In genomic region chr4:134622194-134622593, GRCh38 we compare ENCODE assay signal across 26 cellular contexts.
DNase-seq lines count a peak whose midpoint lies in the region; ATAC-seq and TF ChIP-seq lines count a peak whose summit lies in the region.
"Had no signal": no experiment of that assay in that cellular context is flagged by ENCODE, and none has a peak within 500 bp of the region (broad histone marks: within the 10 kb centered on the region; RNA-seq: fewer than 3 reads in every experiment).

No MANE protein-coding gene starts in this region.

- H3K9me3 ChIP-seq in OCI-LY1 (ENCODE audit: low read length) (no peaks in the 10 kb centered on the region), tibial artery (no peaks in the 10 kb centered on the region), upper lobe of right lung (no peaks in the 10 kb centered on the region)
- H3K9me3 ChIP-seq: lower lobe of right lung, SK-N-SH had no signal

- H3K27me3 ChIP-seq in OCI-LY1 (ENCODE audit: insufficient read depth, low read length) (no peaks in the 10 kb centered on the region), tibial artery (no peaks in the 10 kb centered on the region), upper lobe of right lung (no peaks in the 10 kb centered on the region)
- H3K27me3 ChIP-seq: brain microvascular endothelial cell had no signal

- H3K27me3 Mint-ChIP-seq in nephron progenitor cell (ENCODE audit: low read depth, poor library complexity), result no peaks in the 10 kb centered on the region
- H3K27me3 Mint-ChIP-seq: activated T-cell treated with anti-CD3 and anti-CD28 coated beads, Interleukin-2, amount 50 U/mL, for 24 hours; effector memory CD8-positive, alpha-beta T cell; T-helper 17 cell; type B pancreatic cell had no signal

- no peaks in the 10 kb centered on the region for H3K36me3 Mint-ChIP-seq in nephron progenitor cell (ENCODE audit: low read depth)
- H3K36me3 Mint-ChIP-seq: CD14-positive monocyte, type B pancreatic cell had no signal

- DNase-seq in epithelial cell of prostate (ENCODE audit: low read depth, low spot score) (no peak), nephron progenitor cell (no peak), tibial artery (no peak), HT-29 (ENCODE audit: low spot score) (no peak), NCI-H526 treated with DMSO at 0.1 percent for 48 hours (lab: John Stamatoyannopoulos, UW) (no peak), upper lobe of right lung (no peak)
- DNase-seq: activated CD4-positive, alpha-beta T cell treated with anti-CD3 and anti-CD28 coated beads for 48 hours; activated naive CD4-positive, alpha-beta T cell; activated T-cell treated with anti-CD3 and anti-CD28 coated beads, Interleukin-2, amount 50 U/mL, for 24 hours; brain microvascular endothelial cell; effector memory CD8-positive, alpha-beta T cell; EL; lower lobe of right lung; NCI-H1105 treated with DMSO at 0.1 percent for 48 hours; NCI-H2029 treated with DMSO at 0.1 percent for 48 hours; NCI-H2227 treated with DMSO at 0.1 percent for 48 hours; NCI-H774; SK-N-SH; stimulated activated CD4-positive, alpha-beta T cell treated with anti-CD3 and anti-CD28 coated beads, Interleukin-4, amount 100 ng/mL, for 24 hours; stimulated activated naive CD4-positive, alpha-beta T cell; T-helper 17 cell had no signal

- H3K4me3 ChIP-seq in OCI-LY1 (ENCODE audit: low read depth, low read length, poor library complexity, severe bottlenecking) (no peak overlapping the region), tibial artery (no peak overlapping the region), upper lobe of right lung (no peak overlapping the region)
- H3K4me3 ChIP-seq: lower lobe of right lung had no signal

- no peaks in the 10 kb centered on the region for H3K9me2 ChIP-seq in OCI-LY1 (ENCODE audit: low read depth, low read length)
- H3K9me2 ChIP-seq: SK-N-SH had no signal

- TF ChIP-seq CTCF in OCI-LY1 (IDR thresholded peaks at IDR 0.05; ENCODE audit: low read length) (no peak), nephron progenitor cell (IDR thresholded peaks at IDR 0.05) (no peak), tibial artery (IDR thresholded peaks at IDR 0.05) (no peak), upper lobe of right lung (IDR thresholded peaks at IDR 0.05) (no peak)

- no peaks in the 10 kb centered on the region for H3K79me2 ChIP-seq in OCI-LY1 (ENCODE audit: insufficient read depth, low read length)

- no peak overlapping the region for H3K9ac ChIP-seq in OCI-LY1 (ENCODE audit: low read length)
- H3K9ac ChIP-seq: SK-N-SH had no signal

- peak overlapping the region; percentile 94; the same call in 1 of the 2 replicates for H2AFZ ChIP-seq in OCI-LY1 (ENCODE audit: low read length)

- peak overlapping the region; percentile 76 for H3K27ac Mint-ChIP-seq in nephron progenitor cell
- H3K27ac Mint-ChIP-seq: activated T-cell treated with anti-CD3 and anti-CD28 coated beads, Interleukin-2, amount 50 U/mL, for 24 hours; CD14-positive monocyte; effector memory CD8-positive, alpha-beta T cell; T-helper 17 cell had no signal

- ATAC-seq in upper lobe of right lung (no peak), HG02938 (IDR thresholded peaks at IDR 0.05; ENCODE audit: unreplicated experiment) (no peak)
- ATAC-seq: effector memory CD8-positive, alpha-beta T cell; lower lobe of right lung; T-helper 17 cell had no signal

- no peaks in the 10 kb centered on the region for H3K36me3 ChIP-seq in OCI-LY1 (ENCODE audit: insufficient read depth, low read length)
- no peaks in the 10 kb centered on the region for H3K36me3 ChIP-seq in tibial artery
- no peaks in the 10 kb centered on the region for H3K36me3 ChIP-seq in upper lobe of right lung
- H3K36me3 ChIP-seq: brain microvascular endothelial cell, lower lobe of right lung had no signal

- no peaks in the 10 kb centered on the region for H4K20me1 ChIP-seq in OCI-LY1 (ENCODE audit: insufficient read depth, low read length)

- peaks cover 35% of the 10 kb centered on the region for H3K4me1 Mint-ChIP-seq in nephron progenitor cell
- H3K4me1 Mint-ChIP-seq: CD14-positive monocyte, T-helper 17 cell had no signal

- H3K9me3 Mint-ChIP-seq in nephron progenitor cell, result no peaks in the 10 kb centered on the region

- intact Hi-C loops in tibial artery (cut with DNase I; ENCODE audit: low total_unique reads) (no loop called here), upper lobe of right lung (cut with DNase I) (no loop called here)

- H3K27ac ChIP-seq in OCI-LY1 (ENCODE audit: low read depth, low read length, poor library complexity, severe bottlenecking), result peak overlapping the region; percentile 35
- peak overlapping the region; percentile 78 for H3K27ac ChIP-seq in epithelial cell of prostate
- H3K27ac ChIP-seq in tibial artery, result peak overlapping the region; percentile 15 to 28
- H3K27ac ChIP-seq in upper lobe of right lung, result no peak overlapping the region
- H3K27ac ChIP-seq: brain microvascular endothelial cell, HL-60, lower lobe of right lung had no signal

- H3K4me2 ChIP-seq in OCI-LY1 (ENCODE audit: low read length), result no peak overlapping the region; the same call in 1 of the 2 replicates
- H3K4me2 ChIP-seq: SK-N-SH had no signal

- H3K4me3 Mint-ChIP-seq in nephron progenitor cell, result no peak overlapping the region
- H3K4me3 Mint-ChIP-seq: activated T-cell treated with anti-CD3 and anti-CD28 coated beads, Interleukin-2, amount 50 U/mL, for 24 hours; CD14-positive monocyte; effector memory CD8-positive, alpha-beta T cell; T-helper 17 cell had no signal

- no peaks in the 10 kb centered on the region for H3F3A ChIP-seq in OCI-LY1 (ENCODE audit: insufficient read depth, low read length)

- H3K4me1 ChIP-seq in OCI-LY1 (ENCODE audit: insufficient read depth, low read length, severe bottlenecking) (peaks cover 18% of the 10 kb centered on the region), tibial artery (peaks cover 0 to 10% (median 0%) of the 10 kb centered on the region in 4 donors), upper lobe of right lung (no peaks in the 10 kb centered on the region)
- H3K4me1 ChIP-seq: lower lobe of right lung had no signal
